ENCODE assay signal across 23 cellular contexts in the genomic region with DNA sequence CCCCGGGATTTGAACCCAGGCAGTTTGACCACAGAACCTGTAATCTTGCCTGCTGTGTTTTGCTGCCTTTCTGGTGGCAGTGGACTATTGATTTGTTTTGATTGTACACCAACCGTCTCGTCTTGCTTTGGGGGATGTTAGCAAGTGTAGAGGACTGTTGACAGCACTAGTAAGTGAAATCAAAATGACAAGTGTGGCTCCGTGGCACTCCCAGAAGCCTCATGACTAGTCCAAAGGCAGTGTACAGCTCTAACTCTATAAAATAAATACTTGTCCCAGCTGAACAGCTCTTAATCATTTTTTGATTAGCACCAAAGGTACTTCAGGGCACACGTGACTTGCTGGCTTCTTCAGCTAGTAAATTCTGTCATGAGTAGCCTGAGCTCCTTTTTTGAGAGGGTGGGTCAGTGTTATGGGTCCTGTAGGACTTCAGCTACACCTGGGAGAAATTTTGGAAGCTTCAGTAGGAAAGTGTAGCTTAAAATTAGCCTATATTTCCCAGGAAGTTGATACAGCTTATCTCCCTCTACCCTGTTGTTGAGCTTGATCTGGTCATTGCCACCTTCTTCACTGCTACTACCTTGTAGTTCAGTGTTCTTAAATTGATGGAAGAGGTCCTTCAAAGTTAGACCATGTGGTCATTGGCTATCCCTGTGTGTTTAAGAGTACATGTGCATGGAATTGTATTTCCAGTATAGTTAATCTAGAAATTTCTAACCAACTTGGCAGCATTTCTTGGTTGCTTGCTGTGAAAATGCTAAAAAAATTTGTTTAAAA. TPM values are rescaled to one million over a fixed set of nuclear protein-coding genes. Genes with fewer than 3 reads are reported as not detected.
A peak's percentile ranks its signal among the peaks of the same experiment; 100 is the strongest.
DNase-seq lines count a peak whose midpoint lies in the region; ATAC-seq and TF ChIP-seq lines count a peak whose summit lies in the region.
"Had no signal": no experiment of that assay in that cellular context is flagged by ENCODE, and none has a peak within 500 bp of the region (broad histone marks: within the 10 kb centered on the region; RNA-seq: fewer than 3 reads in every experiment).

No MANE protein-coding gene starts in this region.

- no peak overlapping the region for H3K4me3 ChIP-seq in left lung

- peak overlapping the region in 1 of 2 donors; percentile 14 for H3K27ac ChIP-seq in left lung
- H3K27ac ChIP-seq: C4-2B had no signal

- H3K36me3 ChIP-seq in left lung: peaks cover 0 to 38% of the 10 kb centered on the region in 2 donors

- no peaks in the 10 kb centered on the region for H3K27me3 ChIP-seq in left lung

- DNase-seq in left ventricle myocardium superior (no peak), cardiac septum (ENCODE audit: low spot score) (no peak), T-helper 17 cell (no peak), left lung (peak in 1 of 2 donors; percentile 52), type B pancreatic cell (ENCODE audit: extremely low spot score, unreplicated experiment) (no peak)
- no peak for DNase-seq in activated T-cell treated with anti-CD3 and anti-CD28 coated beads, Interleukin-2, amount 50 U/mL, for 48 hours
- no peak for DNase-seq in stimulated activated CD8-positive, alpha-beta memory T cell treated with anti-CD3 and anti-CD28 coated beads, Interleukin-4, amount 100 ng/mL, for 48 hours
- DNase-seq: activated CD4-positive, CD25-positive, alpha-beta regulatory T cell; activated effector memory CD4-positive, alpha-beta T cell treated with anti-CD3 and anti-CD28 coated beads, Interleukin-2, amount 50 U/mL, for 16 hours; activated T-cell treated with anti-CD3 and anti-CD28 coated beads for 4 hours; DMS79; GF-D8; HCEC 1CT; IMR-90; NCI-H1105; NCI-H1930; NCI-H226; NCI-H82; stimulated activated CD4-positive, alpha-beta T cell treated with anti-CD3 and anti-CD28 coated beads, Interleukin-4, amount 100 ng/mL, for 24 hours; stimulated activated naive B cell treated with anti-CD40 and anti-IgM and Interleukin-4, amounts not matched to agents 10 μg/mL and 1 μg/mL and 100 μg/mL, for 72 hours had no signal

- intact Hi-C loops in left ventricle myocardium superior (cut with micrococcal nuclease): loop anchor here (10.0 kb wide), 1 partner anchor 72 kb away; no protein-coding TSS in a partner anchor
- intact Hi-C loops in cardiac septum (cut with DNase I): no loop called here
- intact Hi-C loops in left lung (cut with DNase I): no loop called here

- ATAC-seq in left ventricle myocardium superior: peak; percentile 60
- no peak for ATAC-seq in T-helper 17 cell
- ATAC-seq in left lung: peak; percentile 95
- ATAC-seq: sciatic nerve; stimulated activated naive B cell treated with anti-CD40 and anti-IgM and Interleukin-4, amounts not matched to agents 10 μg/mL and 1 μg/mL and 100 μg/mL, for 72 hours had no signal

- H3K9me3 ChIP-seq in T-helper 17 cell (ENCODE audit: control insufficient read depth, low read length, poor library complexity, severe bottlenecking) (no peaks in the 10 kb centered on the region), left lung (no peaks in the 10 kb centered on the region)

- H3K36me3 Mint-ChIP-seq in T-helper 17 cell (ENCODE audit: low read depth) (peaks cover 2% of the 10 kb centered on the region), type B pancreatic cell (peaks cover 8% of the 10 kb centered on the region)

- H3K9me3 Mint-ChIP-seq in type B pancreatic cell: no peaks in the 10 kb centered on the region
- H3K9me3 Mint-ChIP-seq: stimulated activated naive B cell treated with anti-CD40 and anti-IgM and Interleukin-4, amounts not matched to agents 10 μg/mL and 1 μg/mL and 100 μg/mL, for 72 hours; T-helper 2 cell treated with Interferon-gamma antibody and Interleukin-4, amounts not matched to agents 5 μg/mL and 100 μg/mL, for 36 hours had no signal

- H3K4me1 Mint-ChIP-seq in T-helper 17 cell (peaks cover 32% of the 10 kb centered on the region), type B pancreatic cell (ENCODE audit: unreplicated experiment) (peaks cover 11% of the 10 kb centered on the region)

- H3K27ac Mint-ChIP-seq in T-helper 17 cell (peak overlapping the region; percentile 24), type B pancreatic cell (peak overlapping the region; percentile 62)
- H3K27ac Mint-ChIP-seq: stimulated activated naive B cell treated with anti-CD40 and anti-IgM and Interleukin-4, amounts not matched to agents 10 μg/mL and 1 μg/mL and 100 μg/mL, for 72 hours; T-helper 2 cell treated with Interferon-gamma antibody and Interleukin-4, amounts not matched to agents 5 μg/mL and 100 μg/mL, for 36 hours had no signal

- H3K4me3 Mint-ChIP-seq in T-helper 17 cell: no peak overlapping the region
- H3K4me3 Mint-ChIP-seq in type B pancreatic cell: no peak overlapping the region
- H3K4me3 Mint-ChIP-seq: stimulated activated naive B cell treated with anti-CD40 and anti-IgM and Interleukin-4, amounts not matched to agents 10 μg/mL and 1 μg/mL and 100 μg/mL, for 72 hours; T-helper 2 cell treated with Interferon-gamma antibody and Interleukin-4, amounts not matched to agents 5 μg/mL and 100 μg/mL, for 36 hours had no signal

- H3K27me3 Mint-ChIP-seq in T-helper 17 cell (no peaks in the 10 kb centered on the region), type B pancreatic cell (no peaks in the 10 kb centered on the region)
- H3K27me3 Mint-ChIP-seq: stimulated activated naive B cell treated with anti-CD40 and anti-IgM and Interleukin-4, amounts not matched to agents 10 μg/mL and 1 μg/mL and 100 μg/mL, for 72 hours had no signal

- no peak for TF ChIP-seq CTCF in left lung (IDR thresholded peaks at IDR 0.05)
- TF ChIP-seq CTCF in type B pancreatic cell (conservative IDR thresholded peaks at IDR 0.05): no peak

- H3K4me1 ChIP-seq in left lung: peaks cover 12 to 53% of the 10 kb centered on the region in 2 donors

RNA-seq across cellular contexts. Expression of a gene that starts 15.1 kb away (rescaled TPM):
- total RNA-seq in left ventricle myocardium superior (59.9 TPM), cardiac septum (61.8 TPM), T-helper 17 cell (10 to 100 TPM; 42.4 to 50.7 TPM), left lung (100 to 1,000 TPM; 150 to 155 TPM), type B pancreatic cell (ENCODE audit: low replicate concordance) (113 and 168 TPM in 2 replicates)
